1 cellular context compared by ENCODE assay signal in genomic region chr2:16622399-16622968, GRCh38.
TF ChIP-seq lines count a peak whose summit lies in the region.

No MANE protein-coding gene starts in this region.

TF ChIP-seq in K562, 482 proteins besides CTCF, POLR2A, EP300 and RAD21 (continued from another document):
- no peak for TF ChIP-seq ETS1 (conservative IDR thresholded peaks at IDR 0.05; ENCODE audit: control insufficient read depth, low read depth, low read length)
- no peak for TF ChIP-seq HDGF (IDR thresholded peaks at IDR 0.05)
- TF ChIP-seq BRCA1 (IDR thresholded peaks at IDR 0.05) = no peak
- TF ChIP-seq BRCA1 (CRISPR knock-in tag; IDR thresholded peaks at IDR 0.05) = no peak
- TF ChIP-seq NONO (IDR thresholded peaks at IDR 0.05; ENCODE audit: low read depth in 2 of 2, low read length in 1 of 2) = no peak
- no peak for TF ChIP-seq TEAD1 (CRISPR knock-in tag; IDR thresholded peaks at IDR 0.05)
- no peak for TF ChIP-seq CBX2 (IDR thresholded peaks at IDR 0.05; ENCODE audit: insufficient read depth, low read length, poor library complexity, severe bottlenecking)
- TF ChIP-seq FOXJ3 (CRISPR knock-in tag; IDR thresholded peaks at IDR 0.05) = no peak
- no peak for TF ChIP-seq TEAD2 (tag; IDR thresholded peaks at IDR 0.05)
- no peak for TF ChIP-seq NR2F6 (CRISPR knock-in tag; IDR thresholded peaks at IDR 0.05)
- TF ChIP-seq LCOR (CRISPR knock-in tag; IDR thresholded peaks at IDR 0.05) = no peak
- no peak for TF ChIP-seq IRF9 (tag; IDR thresholded peaks at IDR 0.05)
- peak; percentile 14; the same call in 1 of the 2 replicates for TF ChIP-seq ESRRA (IDR thresholded peaks at IDR 0.05; ENCODE audit: borderline replicate concordance, low read depth)
- TF ChIP-seq ZNF766 (CRISPR knock-in tag; conservative IDR thresholded peaks at IDR 0.05) = peak; percentile 55; the same call in 1 of the 2 replicates
TF ChIP-seq in K562: peak in this region for 2.
